Comparison of ENCODE assay signal across 9 cellular contexts in the genomic region with DNA sequence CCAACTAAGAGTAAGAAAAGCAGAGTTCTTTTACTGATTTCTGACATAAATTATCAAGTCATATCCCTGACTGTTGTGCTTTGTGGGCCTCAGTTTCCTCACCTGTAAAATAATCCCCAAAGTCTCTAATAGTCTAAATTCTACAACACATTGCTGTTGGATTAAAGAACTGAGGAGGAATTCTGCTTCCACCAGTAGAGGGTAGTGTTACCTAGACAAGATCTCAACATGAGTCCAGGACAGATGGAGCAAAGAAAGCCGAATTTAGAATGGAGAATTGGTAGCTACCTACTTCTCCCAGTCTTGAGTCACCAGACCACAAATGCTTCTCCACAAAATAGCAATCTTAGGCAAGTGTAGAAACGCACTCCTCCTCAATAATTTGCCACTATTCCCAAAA.
A peak's percentile ranks its signal among the peaks of the same experiment; 100 is the strongest.
DNase-seq lines count a peak whose midpoint lies in the region; ATAC-seq and TF ChIP-seq lines count a peak whose summit lies in the region.
"Had no signal": no experiment of that assay in that cellular context is flagged by ENCODE, and none has a peak within 500 bp of the region (broad histone marks: within the 10 kb centered on the region; RNA-seq: fewer than 3 reads in every experiment).

No MANE protein-coding gene starts in this region.

- no peak for TF ChIP-seq EP300 in neural cell (conservative IDR thresholded peaks at IDR 0.05; ENCODE audit: poor library complexity, severe bottlenecking)

- H3K4me1 ChIP-seq in vagina: no peaks in the 10 kb centered on the region

- H3K4me3 ChIP-seq in brain microvascular endothelial cell (ENCODE audit: low read depth, low read length): no peak overlapping the region
- H3K4me3 ChIP-seq in neural cell (ENCODE audit: low read length): no peak overlapping the region
- no peak overlapping the region for H3K4me3 ChIP-seq in vagina

- no peak for DNase-seq in Right ventricle myocardium superior
- DNase-seq in cardiac septum (ENCODE audit: low spot score): no peak
- peak; percentile 48 for DNase-seq in NCI-H187 treated with DMSO at 0.1 percent for 48 hours (lab: John Stamatoyannopoulos, UW)
- no peak for DNase-seq in brain microvascular endothelial cell
- no peak for DNase-seq in vagina (ENCODE audit: extremely low spot score in 2 of 2)
- DNase-seq in activated T-cell treated with anti-CD3 and anti-CD28 coated beads for 4 hours: no peak
- DNase-seq: naive B cell had no signal

- no peaks in the 10 kb centered on the region for H4K20me1 ChIP-seq in neural cell (ENCODE audit: insufficient read depth)

- H3K9me3 ChIP-seq in neural cell (ENCODE audit: low read length): no peaks in the 10 kb centered on the region
- no peaks in the 10 kb centered on the region for H3K9me3 ChIP-seq in vagina

- no peaks in the 10 kb centered on the region for H3K79me2 ChIP-seq in neural cell (replicated peaks; ENCODE audit: insufficient read depth, low read length)

- TF ChIP-seq RAD21 in neural cell (conservative IDR thresholded peaks at IDR 0.05): peak; percentile 63

- ATAC-seq in Right ventricle myocardium superior (ENCODE audit: poor library complexity) (peak; percentile 62), GM19023 (IDR thresholded peaks at IDR 0.05; ENCODE audit: unreplicated experiment) (no peak)

- no peak overlapping the region for H3K4me2 ChIP-seq in neural cell (ENCODE audit: low read length)

- no peak for TF ChIP-seq POLR2A in vagina (IDR thresholded peaks at IDR 0.05)

- in situ Hi-C loops in brain microvascular endothelial cell (cut with HindIII; ENCODE audit: low pct_ligation_motif_present, low sequenced_read_pairs): no loop called here

- H2AFZ ChIP-seq in neural cell (ENCODE audit: low read depth, low read length): no peak overlapping the region

- TF ChIP-seq CTCF in brain microvascular endothelial cell (IDR thresholded peaks at IDR 0.05; ENCODE audit: low read depth, low read length, missing control alignments) (peak; percentile 18), neural cell (IDR thresholded peaks at IDR 0.05; ENCODE audit: poor library complexity, severe bottlenecking) (peak; percentile 56), vagina (IDR thresholded peaks at IDR 0.05) (no peak)

- no peaks in the 10 kb centered on the region for H3F3A ChIP-seq in neural cell (ENCODE audit: insufficient read depth, low read length, poor library complexity, severe bottlenecking)

- no peak overlapping the region for H3K27ac ChIP-seq in brain microvascular endothelial cell
- no peak overlapping the region for H3K27ac ChIP-seq in neural cell (ENCODE audit: low read length)
- H3K27ac ChIP-seq in vagina: no peak overlapping the region

- no peak overlapping the region for H3K9ac ChIP-seq in neural cell (ENCODE audit: low read length)

- H3K9me2 ChIP-seq in neural cell (ENCODE audit: insufficient read depth, low read length): no peaks in the 10 kb centered on the region

- H3K36me3 ChIP-seq in brain microvascular endothelial cell (replicated peaks): no peaks in the 10 kb centered on the region
- no peaks in the 10 kb centered on the region for H3K36me3 ChIP-seq in neural cell (ENCODE audit: insufficient read depth, low read length)
- no peaks in the 10 kb centered on the region for H3K36me3 ChIP-seq in vagina

- H3K27me3 ChIP-seq in brain microvascular endothelial cell (replicated peaks): no peaks in the 10 kb centered on the region
- H3K27me3 ChIP-seq in neural cell (ENCODE audit: insufficient read depth, low read depth, low read length): no peaks in the 10 kb centered on the region
- H3K27me3 ChIP-seq in vagina: no peaks in the 10 kb centered on the region

- intact Hi-C loops in Right ventricle myocardium superior (cut with DNase I): no loop called here
- intact Hi-C loops in cardiac septum (cut with DNase I): loop anchor here (10.0 kb wide), 1 partner anchor 528 kb away; no protein-coding TSS in a partner anchor
- intact Hi-C loops in vagina (cut with DNase I): no loop called here

TF ChIP-seq in neural cell, 6 proteins besides CTCF, POLR2A, EP300 and RAD21:
- TF ChIP-seq POLR2AphosphoS5 (IDR thresholded peaks at IDR 0.05) (no peak), TAF1 (IDR thresholded peaks at IDR 0.05; ENCODE audit: low read depth) (no peak), SMC3 (conservative IDR thresholded peaks at IDR 0.05; ENCODE audit: poor library complexity) (peak; percentile 62), MXI1 (conservative IDR thresholded peaks at IDR 0.05; ENCODE audit: poor library complexity, severe bottlenecking) (no peak), EZH2 (IDR thresholded peaks at IDR 0.05; ENCODE audit: borderline replicate concordance, insufficient read depth, low read length, poor library complexity, severe bottlenecking) (no peak)
- TF ChIP-seq, protein P1, sequence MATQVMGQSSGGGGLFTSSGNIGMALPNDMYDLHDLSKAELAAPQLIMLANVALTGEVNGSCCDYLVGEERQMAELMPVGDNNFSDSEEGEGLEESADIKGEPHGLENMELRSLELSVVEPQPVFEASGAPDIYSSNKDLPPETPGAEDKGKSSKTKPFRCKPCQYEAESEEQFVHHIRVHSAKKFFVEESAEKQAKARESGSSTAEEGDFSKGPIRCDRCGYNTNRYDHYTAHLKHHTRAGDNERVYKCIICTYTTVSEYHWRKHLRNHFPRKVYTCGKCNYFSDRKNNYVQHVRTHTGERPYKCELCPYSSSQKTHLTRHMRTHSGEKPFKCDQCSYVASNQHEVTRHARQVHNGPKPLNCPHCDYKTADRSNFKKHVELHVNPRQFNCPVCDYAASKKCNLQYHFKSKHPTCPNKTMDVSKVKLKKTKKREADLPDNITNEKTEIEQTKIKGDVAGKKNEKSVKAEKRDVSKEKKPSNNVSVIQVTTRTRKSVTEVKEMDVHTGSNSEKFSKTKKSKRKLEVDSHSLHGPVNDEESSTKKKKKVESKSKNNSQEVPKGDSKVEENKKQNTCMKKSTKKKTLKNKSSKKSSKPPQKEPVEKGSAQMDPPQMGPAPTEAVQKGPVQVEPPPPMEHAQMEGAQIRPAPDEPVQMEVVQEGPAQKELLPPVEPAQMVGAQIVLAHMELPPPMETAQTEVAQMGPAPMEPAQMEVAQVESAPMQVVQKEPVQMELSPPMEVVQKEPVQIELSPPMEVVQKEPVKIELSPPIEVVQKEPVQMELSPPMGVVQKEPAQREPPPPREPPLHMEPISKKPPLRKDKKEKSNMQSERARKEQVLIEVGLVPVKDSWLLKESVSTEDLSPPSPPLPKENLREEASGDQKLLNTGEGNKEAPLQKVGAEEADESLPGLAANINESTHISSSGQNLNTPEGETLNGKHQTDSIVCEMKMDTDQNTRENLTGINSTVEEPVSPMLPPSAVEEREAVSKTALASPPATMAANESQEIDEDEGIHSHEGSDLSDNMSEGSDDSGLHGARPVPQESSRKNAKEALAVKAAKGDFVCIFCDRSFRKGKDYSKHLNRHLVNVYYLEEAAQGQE (IDR thresholded peaks at IDR 0.05; ENCODE audit: borderline replicate concordance): no peak

Comparison
In these comparisons a context has a peak if more than half of its experiments do, and no peak if none do; other contexts are left out.
1. CTCF ChIP-seq: peak in brain microvascular endothelial cell (single experiment) and neural cell (single experiment); none in vagina (0 of 3).